In the genomic region with DNA sequence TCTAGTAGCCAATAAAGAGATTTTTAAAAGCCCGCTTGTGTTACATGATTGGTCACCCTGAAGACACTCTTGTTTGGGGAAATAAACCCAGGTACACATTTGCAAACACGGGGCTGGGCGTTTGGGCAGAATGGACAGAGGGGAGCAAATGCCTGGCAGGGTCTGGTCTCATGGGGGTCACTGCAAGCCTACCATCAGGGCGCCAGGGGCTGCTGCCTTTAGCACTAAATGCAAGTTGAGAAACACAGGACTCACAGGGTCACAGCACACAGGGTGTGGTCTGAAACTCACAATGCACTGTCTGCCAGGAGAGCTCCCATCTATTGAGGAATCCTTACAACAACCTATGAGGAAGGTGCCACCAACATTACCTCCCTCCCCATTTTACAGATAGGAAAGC, we compare ENCODE assay signal across 22 cellular contexts.
DNase-seq lines count a peak whose midpoint lies in the region; ATAC-seq and TF ChIP-seq lines count a peak whose summit lies in the region.
"Had no signal": no experiment of that assay in that cellular context is flagged by ENCODE, and none has a peak within 500 bp of the region (broad histone marks: within the 10 kb centered on the region; RNA-seq: fewer than 3 reads in every experiment).

No MANE protein-coding gene starts in this region.

- H3K4me3 ChIP-seq in CD8-positive, alpha-beta T cell (ENCODE audit: low read depth, low read length) = no peak overlapping the region
- H3K4me3 ChIP-seq in muscle layer of colon (ENCODE audit: low read depth in 1 of 2, low read length in 2 of 2) = no peak overlapping the region
- no peak overlapping the region for H3K4me3 ChIP-seq in testis
- H3K4me3 ChIP-seq in lower lobe of right lung = no peak overlapping the region
- H3K4me3 ChIP-seq in brain microvascular endothelial cell (ENCODE audit: low read depth, low read length) = no peak overlapping the region
- H3K4me3 ChIP-seq: gastrocnemius medialis, Peyer's patch had no signal

- TF ChIP-seq POLR2A in testis (IDR thresholded peaks at IDR 0.05) = no peak

- no peak for DNase-seq in CD8-positive, alpha-beta T cell
- DNase-seq in testis (no peak), NCI-H187 (lab: John Stamatoyannopoulos, UW) (no peak), NCI-H510A (lab: John Stamatoyannopoulos, UW) (no peak), lower lobe of right lung (no peak), brain microvascular endothelial cell (no peak)
- DNase-seq: activated CD4-positive, alpha-beta T cell treated with anti-CD3 and anti-CD28 coated beads for 48 hours; activated naive CD4-positive, alpha-beta T cell treated with anti-CD3 and anti-CD28 coated beads, Interleukin-2, amount 50 U/mL, for 16 hours; activated T-cell treated with anti-CD3 and anti-CD28 coated beads, Interleukin-2, amount 50 U/mL, for 72 hours; cerebellar nuclear complex; effector CD4-positive, alpha-beta T cell; gastrocnemius medialis; NCI-H1092 treated with DMSO at 0.1 percent for 48 hours; NCI-H2081 treated with DMSO at 0.1 percent for 48 hours; NCI-H510A treated with DMSO at 0.1 percent for 48 hours; Peyer's patch; stimulated activated CD4-positive, alpha-beta T cell treated with anti-CD3 and anti-CD28 coated beads, Interleukin-4, amount 100 ng/mL, for 1 hour; stimulated activated naive CD8-positive, alpha-beta T cell treated with anti-CD3 and anti-CD28 coated beads, Interleukin-15, Interleukin-2, amounts not matched to agents 100 U/mL and 50 U/mL, for 24 hours; T-helper 2 cell had no signal

- H3K9ac ChIP-seq in muscle layer of colon (ENCODE audit: low read length) = no peak overlapping the region

- H3K27ac ChIP-seq in CD8-positive, alpha-beta T cell (ENCODE audit: low read depth, low read length) = no peak overlapping the region
- H3K27ac ChIP-seq in muscle layer of colon (ENCODE audit: low read depth, low read length) = peak overlapping the region; percentile 66
- H3K27ac ChIP-seq in testis = peak overlapping the region; percentile 78 to 82
- no peak overlapping the region for H3K27ac ChIP-seq in lower lobe of right lung
- H3K27ac ChIP-seq in brain microvascular endothelial cell = no peak overlapping the region
- H3K27ac ChIP-seq: gastrocnemius medialis had no signal

- H3K4me1 ChIP-seq in CD8-positive, alpha-beta T cell (ENCODE audit: insufficient read depth, low read length) = no peaks in the 10 kb centered on the region
- peaks cover 33% of the 10 kb centered on the region for H3K4me1 ChIP-seq in muscle layer of colon (ENCODE audit: insufficient read depth, low read length)
- peaks cover 53% of the 10 kb centered on the region for H3K4me1 ChIP-seq in testis
- H3K4me1 ChIP-seq in lower lobe of right lung = peaks cover 18% of the 10 kb centered on the region

- peaks cover 59% of the 10 kb centered on the region for H3K36me3 Mint-ChIP-seq in CD8-positive, alpha-beta T cell
- H3K36me3 Mint-ChIP-seq in dendritic cell treated with granulocyte-macrophage colony-stimulating factor and Interleukin-4, amounts not matched to agents 40 ng/mL and 50 ng/mL, for 4 days (ENCODE audit: low read depth) = peaks cover 99% of the 10 kb centered on the region

- intact Hi-C loops in CD8-positive, alpha-beta T cell (cut with DNase I, micrococcal nuclease) = no loop called here
- intact Hi-C loops in dendritic cell treated with granulocyte-macrophage colony-stimulating factor and Interleukin-4, amounts not matched to agents 40 ng/mL and 50 ng/mL, for 4 days (cut with micrococcal nuclease) = no loop called here
- intact Hi-C loops in testis (cut with DNase I; ENCODE audit: low total_unique reads) (no loop called here), lower lobe of right lung (cut with DNase I) (no loop called here)

- H3K9me3 ChIP-seq in CD8-positive, alpha-beta T cell (ENCODE audit: low read length) = no peaks in the 10 kb centered on the region
- H3K9me3 ChIP-seq in muscle layer of colon (ENCODE audit: low read length) (no peaks in the 10 kb centered on the region), testis (no peaks in the 10 kb centered on the region), lower lobe of right lung (no peaks in the 10 kb centered on the region)
- H3K9me3 ChIP-seq: gastrocnemius medialis had no signal

- no peaks in the 10 kb centered on the region for H3K36me3 ChIP-seq in CD8-positive, alpha-beta T cell (ENCODE audit: insufficient read depth, low read length)
- H3K36me3 ChIP-seq in muscle layer of colon (ENCODE audit: insufficient read depth, low read length) (no peaks in the 10 kb centered on the region), testis (ENCODE audit: low read depth, missing control alignments) (no peaks in the 10 kb centered on the region), lower lobe of right lung (no peaks in the 10 kb centered on the region), brain microvascular endothelial cell (replicated peaks) (no peaks in the 10 kb centered on the region)
- H3K36me3 ChIP-seq: gastrocnemius medialis had no signal

- no peak for ATAC-seq in CD8-positive, alpha-beta T cell
- ATAC-seq in lower lobe of right lung = no peak
- ATAC-seq: activated T-cell treated with anti-CD3 and anti-CD28 coated beads, Interleukin-2, amount 50 U/mL, for 72 hours; esophagus mucosa; stimulated activated naive CD8-positive, alpha-beta T cell treated with anti-CD3 and anti-CD28 coated beads, Interleukin-15, Interleukin-2, amounts not matched to agents 100 U/mL and 50 U/mL, for 24 hours had no signal

- 72 to 75% methylated on average over 4 of the region's 4 CpGs for WGBS in testis, 2 donors

- POLR2A ChIA-PET in CD8-positive, alpha-beta T cell (lab: Charles Lee) = interaction anchor here (0.5 kb wide), 1 partner anchor 82 kb away, joined by 3 read pairs; no protein-coding TSS in a partner anchor

- in situ Hi-C loops in brain microvascular endothelial cell (cut with HindIII; ENCODE audit: low pct_ligation_motif_present, low sequenced_read_pairs) = no loop called here

- H3K4me3 Mint-ChIP-seq in CD8-positive, alpha-beta T cell = no peak overlapping the region
- H3K4me3 Mint-ChIP-seq in dendritic cell treated with granulocyte-macrophage colony-stimulating factor and Interleukin-4, amounts not matched to agents 40 ng/mL and 50 ng/mL, for 4 days = no peak overlapping the region
- H3K4me3 Mint-ChIP-seq: activated T-cell treated with anti-CD3 and anti-CD28 coated beads, Interleukin-2, amount 50 U/mL, for 72 hours had no signal

- no peaks in the 10 kb centered on the region for H3K4me1 Mint-ChIP-seq in CD8-positive, alpha-beta T cell (ENCODE audit: low read depth)
- peaks cover 79% of the 10 kb centered on the region for H3K4me1 Mint-ChIP-seq in dendritic cell treated with granulocyte-macrophage colony-stimulating factor and Interleukin-4, amounts not matched to agents 40 ng/mL and 50 ng/mL, for 4 days (ENCODE audit: low read depth)

- no peaks in the 10 kb centered on the region for H3K27me3 ChIP-seq in CD8-positive, alpha-beta T cell (ENCODE audit: insufficient read depth, low read length)
- H3K27me3 ChIP-seq in muscle layer of colon (ENCODE audit: control insufficient read depth in 1 of 2, insufficient read depth in 2 of 2, low read length in 2 of 2) (no peaks in the 10 kb centered on the region), testis (no peaks in the 10 kb centered on the region), lower lobe of right lung (ENCODE audit: low read depth) (no peaks in the 10 kb centered on the region), brain microvascular endothelial cell (replicated peaks) (no peaks in the 10 kb centered on the region)
- H3K27me3 ChIP-seq: gastrocnemius medialis, Peyer's patch had no signal

- no peaks in the 10 kb centered on the region for H3K27me3 Mint-ChIP-seq in CD8-positive, alpha-beta T cell (ENCODE audit: low read depth)
- H3K27me3 Mint-ChIP-seq in dendritic cell treated with granulocyte-macrophage colony-stimulating factor and Interleukin-4, amounts not matched to agents 40 ng/mL and 50 ng/mL, for 4 days = no peaks in the 10 kb centered on the region

- CTCF ChIA-PET in CD8-positive, alpha-beta T cell (lab: Charles Lee) = no interaction called here

- H3K27ac Mint-ChIP-seq in CD8-positive, alpha-beta T cell = peak overlapping the region; percentile 32
- H3K27ac Mint-ChIP-seq in dendritic cell treated with granulocyte-macrophage colony-stimulating factor and Interleukin-4, amounts not matched to agents 40 ng/mL and 50 ng/mL, for 4 days = peak overlapping the region; percentile 54

- TF ChIP-seq CTCF in CD8-positive, alpha-beta T cell (IDR thresholded peaks at IDR 0.05) = no peak
- TF ChIP-seq CTCF in testis (IDR thresholded peaks at IDR 0.05) (no peak), lower lobe of right lung (IDR thresholded peaks at IDR 0.05) (no peak), brain microvascular endothelial cell (IDR thresholded peaks at IDR 0.05; ENCODE audit: low read depth, low read length, missing control alignments) (no peak)

- no peaks in the 10 kb centered on the region for H3K9me3 Mint-ChIP-seq in CD8-positive, alpha-beta T cell
- peaks cover 33% of the 10 kb centered on the region for H3K9me3 Mint-ChIP-seq in dendritic cell treated with granulocyte-macrophage colony-stimulating factor and Interleukin-4, amounts not matched to agents 40 ng/mL and 50 ng/mL, for 4 days

Comparison
In these comparisons a context has a peak if more than half of its experiments do, and no peak if none do; other contexts are left out.
1. H3K27ac ChIP-seq: peak in muscle layer of colon (single experiment) and testis (2 of 2); none in CD8-positive, alpha-beta T cell (single experiment), lower lobe of right lung (single experiment) and brain microvascular endothelial cell (single experiment).